Comparison of ENCODE assay signal across 18 cellular contexts in genomic region chr4:14403132-14403531, GRCh38.
"Had no signal": no experiment of that assay in that cellular context is flagged by ENCODE, and none has a peak within 500 bp of the region (broad histone marks: within the 10 kb centered on the region; RNA-seq: fewer than 3 reads in every experiment).

No MANE protein-coding gene starts in this region.

- H2AFZ ChIP-seq: hepatocyte had no signal

- H3K27me3 ChIP-seq: esophagus muscularis mucosa, foreskin keratinocyte, gastroesophageal sphincter, hepatocyte, left lung had no signal

- ATAC-seq: foreskin keratinocyte, gastroesophageal sphincter, left cardiac atrium, left lung, left ventricle myocardium superior, lower lobe of right lung had no signal

- H3K79me2 ChIP-seq: hepatocyte had no signal

- DNase-seq: dermis blood vessel endothelial cell; dorsolateral prefrontal cortex; effector CD4-positive, alpha-beta T cell; effector memory CD4-positive, alpha-beta T cell; foreskin keratinocyte; glutamatergic neuron; head of caudate nucleus; hypothalamus; left cardiac atrium; left lung; left ventricle myocardium superior; lower lobe of right lung; mesenchymal stem cell; midbrain had no signal

- H3K4me3 ChIP-seq: coronary artery, dorsolateral prefrontal cortex, esophagus muscularis mucosa, gastroesophageal sphincter, hepatocyte, left lung, lower lobe of right lung had no signal

- H3K4me1 ChIP-seq: foreskin keratinocyte, left lung, lower lobe of right lung had no signal

- H3K9me3 ChIP-seq: esophagus muscularis mucosa, gastroesophageal sphincter, lower lobe of right lung had no signal

- H3K36me3 ChIP-seq: esophagus muscularis mucosa, gastroesophageal sphincter, left lung, lower lobe of right lung had no signal

- H3K27ac ChIP-seq: coronary artery, dorsolateral prefrontal cortex, esophagus muscularis mucosa, foreskin keratinocyte, gastroesophageal sphincter, hepatocyte, left lung, lower lobe of right lung had no signal

- H3K4me2 ChIP-seq: hepatocyte had no signal
